ENCODE assay signal across 29 cellular contexts in genomic region chr16:60331168-60331567, GRCh38.
"Had no signal": no experiment of that assay in that cellular context is flagged by ENCODE, and none has a peak within 500 bp of the region (broad histone marks: within the 10 kb centered on the region; RNA-seq: fewer than 3 reads in every experiment).

No MANE protein-coding gene starts in this region.

- H3K27me3 ChIP-seq: colonic mucosa, dorsolateral prefrontal cortex, esophagus muscularis mucosa, esophagus squamous epithelium, foreskin keratinocyte, gastrocnemius medialis, gastroesophageal sphincter, heart left ventricle, heart right ventricle had no signal

- H3K4me1 ChIP-seq: colonic mucosa, esophagus muscularis mucosa, esophagus squamous epithelium, foreskin keratinocyte, gastrocnemius medialis, gastroesophageal sphincter, heart left ventricle, heart right ventricle had no signal

- FAIRE-seq: colon, endometrium, endothelial cell of umbilical vein, frontal cortex had no signal

- H3K27ac ChIP-seq: colonic mucosa, coronary artery, dorsolateral prefrontal cortex, epithelial cell of prostate, esophagus muscularis mucosa, esophagus squamous epithelium, foreskin keratinocyte, gastrocnemius medialis, gastroesophageal sphincter, heart left ventricle, heart right ventricle had no signal

- DNase-seq: colonic mucosa; cortex of kidney; dermis blood vessel endothelial cell; dorsolateral prefrontal cortex; effector CD4-positive, alpha-beta T cell; effector CD8-positive, alpha-beta T cell; effector memory CD4-positive, alpha-beta T cell; effector memory CD8-positive, alpha-beta T cell; endodermal cell; erythroblast; esophagus squamous epithelium; foreskin fibroblast; foreskin keratinocyte; foreskin melanocyte; gastrocnemius medialis; glutamatergic neuron; head of caudate nucleus; heart left ventricle; heart right ventricle had no signal

- H3K9me3 ChIP-seq: colonic mucosa, esophagus muscularis mucosa, esophagus squamous epithelium, gastrocnemius medialis, heart left ventricle had no signal

- H3K27ac Mint-ChIP-seq: dendritic cell treated with granulocyte-macrophage colony-stimulating factor and Interleukin-4, amounts not matched to agents 40 ng/mL and 50 ng/mL, for 4 days; effector memory CD8-positive, alpha-beta T cell; endodermal cell had no signal

- H3K36me3 ChIP-seq: colonic mucosa, esophagus muscularis mucosa, esophagus squamous epithelium, gastrocnemius medialis, gastroesophageal sphincter, heart left ventricle, heart right ventricle had no signal

- H3K27me3 Mint-ChIP-seq: dendritic cell treated with granulocyte-macrophage colony-stimulating factor and Interleukin-4, amounts not matched to agents 40 ng/mL and 50 ng/mL, for 4 days; effector memory CD8-positive, alpha-beta T cell had no signal

- ATAC-seq: effector memory CD8-positive, alpha-beta T cell; esophagus mucosa; foreskin keratinocyte; gastrocnemius medialis; gastroesophageal sphincter; heart left ventricle; heart right ventricle had no signal

- H3K4me3 Mint-ChIP-seq: dendritic cell treated with granulocyte-macrophage colony-stimulating factor and Interleukin-4, amounts not matched to agents 40 ng/mL and 50 ng/mL, for 4 days; effector memory CD8-positive, alpha-beta T cell; endodermal cell had no signal

- H3K4me3 ChIP-seq: colonic mucosa, coronary artery, dorsolateral prefrontal cortex, esophagus muscularis mucosa, esophagus squamous epithelium, gastrocnemius medialis, gastroesophageal sphincter, heart left ventricle, heart right ventricle had no signal

- H3K4me1 Mint-ChIP-seq: endodermal cell had no signal
